In the genomic region with DNA sequence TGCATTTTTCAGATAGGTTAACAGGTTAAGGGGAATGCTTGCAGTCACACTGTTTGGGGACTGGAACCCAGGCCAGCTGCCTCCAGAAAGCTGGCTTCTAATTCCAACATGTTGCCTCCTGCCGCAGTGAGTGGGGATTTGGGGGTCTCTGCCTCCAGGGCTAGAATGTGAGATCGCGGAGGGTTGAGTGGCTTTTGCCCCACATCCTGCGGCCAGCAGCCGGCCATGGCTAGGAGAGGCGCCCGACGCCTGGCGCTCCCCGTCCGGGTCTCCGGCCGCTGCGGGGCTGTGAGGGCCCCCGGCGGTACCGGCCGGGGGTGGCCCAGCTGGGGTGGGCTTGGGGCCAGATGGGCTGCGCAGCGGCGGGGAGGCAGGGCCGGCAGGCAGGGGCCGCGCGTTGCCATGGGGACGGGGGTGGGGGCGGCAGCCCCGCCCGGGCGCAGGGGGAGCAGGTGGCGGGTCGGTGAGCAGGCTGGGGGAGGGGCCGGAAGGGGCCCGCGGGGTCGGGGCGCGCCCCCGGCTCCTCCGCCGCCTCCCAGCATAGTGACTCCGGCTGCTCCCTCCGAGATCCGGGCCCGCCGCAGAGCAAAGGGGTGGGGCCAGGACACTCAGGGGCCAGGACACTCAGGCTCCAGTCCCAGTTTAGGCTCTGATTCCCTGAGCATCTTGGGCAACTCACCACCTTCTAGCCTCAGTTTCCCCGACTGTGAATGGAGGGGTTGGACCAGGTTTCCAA, we compare ENCODE assay signal across 8 cellular contexts.
DNase-seq lines count a peak whose midpoint lies in the region; ATAC-seq and TF ChIP-seq lines count a peak whose summit lies in the region.

No MANE protein-coding gene starts in this region.

- TF ChIP-seq CTCF in WERI-Rb-1 (IDR thresholded peaks at IDR 0.05; ENCODE audit: low read depth, low read length) = no peak
- TF ChIP-seq CTCF in heart left ventricle (IDR thresholded peaks at IDR 0.05) = no peak
- no peak for TF ChIP-seq CTCF in RWPE1 (conservative IDR thresholded peaks at IDR 0.05; ENCODE audit: low read depth)

- DNase-seq in H7 (peak; percentile 97), WERI-Rb-1 (peak; percentile 51), heart left ventricle (peak in 3 of 5 donors; percentile 33 to 45 (median 38)), sciatic nerve (ENCODE audit: low spot score) (no peak), RWPE1 (ENCODE audit: low spot score) (no peak), GOT3 (lab: John Stamatoyannopoulos, UW) (no peak), DMS153 (lab: John Stamatoyannopoulos, UW) (no peak)
- no peak for DNase-seq in activated CD4-positive, alpha-beta T cell treated with anti-CD3 and anti-CD28 coated beads, Interleukin-2, amount 50 U/mL, for 1 hour

- H3K9me3 ChIP-seq in WERI-Rb-1 (ENCODE audit: severe bottlenecking) (no peaks in the 10 kb centered on the region), heart left ventricle (no peaks in the 10 kb centered on the region)

- H3K4me3 ChIP-seq in H7 (ENCODE audit: insufficient read depth, low read depth, low read length) (peak overlapping the region; percentile 34), WERI-Rb-1 (ENCODE audit: low read depth, low read length) (peak overlapping the region; percentile 43), heart left ventricle (peak overlapping the region in 11 of 12 donors; percentile 13 to 55 (median 46))

- H3K36me3 ChIP-seq in H7 (replicated peaks; ENCODE audit: control insufficient read depth, insufficient read depth, low read length) (no peaks in the 10 kb centered on the region), WERI-Rb-1 (no peaks in the 10 kb centered on the region), heart left ventricle (no peaks in the 10 kb centered on the region)

- peaks cover 0 to 19% (median 5%) of the 10 kb centered on the region in 12 donors for H3K4me1 ChIP-seq in heart left ventricle

- peak in 3 of 4 donors; percentile 49 to 69 (median 49) for ATAC-seq in heart left ventricle
- peak; percentile 72 for ATAC-seq in sciatic nerve

- 5 to 15% (median 7%) methylated on average over 12 to 47 of the region's 47 CpGs for WGBS in heart left ventricle, 4 donors

- POLR2A ChIA-PET in RWPE1 (lab: Yijun Ruan, JAX; ENCODE audit: low non-redundant PET) = no interaction called here

- CTCF ChIA-PET in RWPE1 (lab: Yijun Ruan, JAX) = no interaction called here

- H3K27me3 ChIP-seq in H7 (ENCODE audit: control insufficient read depth, insufficient read depth, low read length) (peaks cover 34% of the 10 kb centered on the region), WERI-Rb-1 (ENCODE audit: insufficient read depth, low read depth, severe bottlenecking) (no peaks in the 10 kb centered on the region), heart left ventricle (peaks cover 0 to 27% (median 7%) of the 10 kb centered on the region in 9 donors)

- no peak for TF ChIP-seq POLR2A in heart left ventricle (IDR thresholded peaks at IDR 0.05)

- peak overlapping the region; percentile 39 for H3K27ac ChIP-seq in WERI-Rb-1
- H3K27ac ChIP-seq in heart left ventricle = no peak overlapping the region
- no peak overlapping the region for H3K27ac ChIP-seq in RWPE1

- intact Hi-C loops in heart left ventricle (cut with DNase I) (loop anchor here in 1 of 10 donors (5.0 kb wide), 1 partner anchor 52 kb away; no protein-coding TSS in a partner anchor), sciatic nerve (cut with DNase I) (no loop called here)

Comparison
In these comparisons a context has a peak if more than half of its experiments do, and no peak if none do; other contexts are left out.
1. DNase-seq: peak in H7 (single experiment), WERI-Rb-1 (single experiment) and heart left ventricle (3 of 5); none in sciatic nerve (single experiment), RWPE1 (single experiment), activated CD4-positive, alpha-beta T cell treated with anti-CD3 and anti-CD28 coated beads, Interleukin-2, amount 50 U/mL, for 1 hour (single experiment), GOT3 (single experiment) and DMS153 (single experiment).
2. Peak in every context shown above with its lines, with median percentiles within 50 percentile points of each other: H3K4me3 ChIP-seq.